1 cellular context compared by ENCODE assay signal in the genomic region with DNA sequence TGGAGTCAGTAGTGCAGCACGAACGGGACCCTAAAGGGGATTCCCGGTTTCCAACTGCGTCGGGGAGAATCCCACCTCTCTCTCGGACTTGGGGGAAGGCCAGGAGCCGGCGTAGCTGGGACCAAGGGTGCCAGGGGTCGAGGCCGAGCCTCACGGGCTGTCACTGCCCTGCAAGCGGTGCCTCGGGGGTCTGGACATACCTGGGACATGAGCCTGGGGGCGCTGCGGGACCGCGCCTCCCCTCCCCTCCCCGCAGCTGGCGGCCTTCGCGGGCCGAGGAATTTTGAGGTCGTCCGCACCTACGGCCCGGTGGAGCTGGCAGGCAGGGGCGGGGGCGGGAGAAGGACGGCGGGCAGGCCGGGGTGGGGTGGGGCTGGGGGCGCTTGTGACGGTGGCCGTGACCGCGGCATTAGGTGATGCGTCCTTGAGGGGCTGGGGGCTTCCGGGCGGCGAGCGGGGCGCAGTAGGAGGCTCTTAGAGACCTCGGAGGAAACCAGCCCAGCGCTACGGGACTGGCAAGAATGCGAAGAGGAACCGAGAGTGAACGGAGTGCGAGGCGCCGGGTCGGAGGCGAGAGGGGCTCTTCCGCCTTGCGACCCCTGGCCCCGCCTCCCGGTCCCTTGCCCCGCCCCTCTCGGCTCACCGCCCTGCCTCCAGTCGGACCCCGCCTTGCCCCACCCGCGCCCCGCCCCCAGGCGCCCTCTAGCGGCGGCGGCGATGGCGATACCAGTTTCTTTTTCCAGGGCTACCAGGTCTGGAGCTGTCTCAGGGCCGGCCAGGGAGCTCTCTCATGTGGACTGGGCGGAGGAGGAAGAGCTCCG.
TF ChIP-seq lines count a peak whose summit lies in the region.

No MANE protein-coding gene starts in this region.

TF ChIP-seq in GM12878, 131 proteins besides CTCF, POLR2A, EP300 and RAD21 (continued from another document and continues in another):
- TF ChIP-seq, protein P1, sequence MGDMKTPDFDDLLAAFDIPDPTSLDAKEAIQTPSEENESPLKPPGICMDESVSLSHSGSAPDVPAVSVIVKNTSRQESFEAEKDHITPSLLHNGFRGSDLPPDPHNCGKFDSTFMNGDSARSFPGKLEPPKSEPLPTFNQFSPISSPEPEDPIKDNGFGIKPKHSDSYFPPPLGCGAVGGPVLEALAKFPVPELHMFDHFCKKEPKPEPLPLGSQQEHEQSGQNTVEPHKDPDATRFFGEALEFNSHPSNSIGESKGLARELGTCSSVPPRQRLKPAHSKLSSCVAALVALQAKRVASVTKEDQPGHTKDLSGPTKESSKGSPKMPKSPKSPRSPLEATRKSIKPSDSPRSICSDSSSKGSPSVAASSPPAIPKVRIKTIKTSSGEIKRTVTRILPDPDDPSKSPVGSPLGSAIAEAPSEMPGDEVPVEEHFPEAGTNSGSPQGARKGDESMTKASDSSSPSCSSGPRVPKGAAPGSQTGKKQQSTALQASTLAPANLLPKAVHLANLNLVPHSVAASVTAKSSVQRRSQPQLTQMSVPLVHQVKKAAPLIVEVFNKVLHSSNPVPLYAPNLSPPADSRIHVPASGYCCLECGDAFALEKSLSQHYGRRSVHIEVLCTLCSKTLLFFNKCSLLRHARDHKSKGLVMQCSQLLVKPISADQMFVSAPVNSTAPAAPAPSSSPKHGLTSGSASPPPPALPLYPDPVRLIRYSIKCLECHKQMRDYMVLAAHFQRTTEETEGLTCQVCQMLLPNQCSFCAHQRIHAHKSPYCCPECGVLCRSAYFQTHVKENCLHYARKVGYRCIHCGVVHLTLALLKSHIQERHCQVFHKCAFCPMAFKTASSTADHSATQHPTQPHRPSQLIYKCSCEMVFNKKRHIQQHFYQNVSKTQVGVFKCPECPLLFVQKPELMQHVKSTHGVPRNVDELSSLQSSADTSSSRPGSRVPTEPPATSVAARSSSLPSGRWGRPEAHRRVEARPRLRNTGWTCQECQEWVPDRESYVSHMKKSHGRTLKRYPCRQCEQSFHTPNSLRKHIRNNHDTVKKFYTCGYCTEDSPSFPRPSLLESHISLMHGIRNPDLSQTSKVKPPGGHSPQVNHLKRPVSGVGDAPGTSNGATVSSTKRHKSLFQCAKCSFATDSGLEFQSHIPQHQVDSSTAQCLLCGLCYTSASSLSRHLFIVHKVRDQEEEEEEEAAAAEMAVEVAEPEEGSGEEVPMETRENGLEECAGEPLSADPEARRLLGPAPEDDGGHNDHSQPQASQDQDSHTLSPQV (IDR thresholded peaks at IDR 0.05), result 0 out of 2 replicates have a peak, but pooled peaks have one; percentile 29
- TF ChIP-seq ZZZ3 (IDR thresholded peaks at IDR 0.05; ENCODE audit: control insufficient read depth, insufficient read length, low read depth) (no peak), YY1 (IDR thresholded peaks at IDR 0.05; ENCODE audit: low read depth, low read length) (no peak), MTA2 (IDR thresholded peaks at IDR 0.05; ENCODE audit: low read depth) (no peak), MYC (IDR thresholded peaks at IDR 0.05; ENCODE audit: insufficient read depth, insufficient read length, insufficient replicate concordance, low read length, severe bottlenecking) (no peak), KAT2A (conservative IDR thresholded peaks at IDR 0.05; ENCODE audit: control insufficient read depth, low read depth, low read length) (no peak), RB1 (IDR thresholded peaks at IDR 0.05; ENCODE audit: borderline replicate concordance) (no peak), IRF4 (IDR thresholded peaks at IDR 0.05; ENCODE audit: low read depth, low read length) (no peak), POLR2AphosphoS2 (IDR thresholded peaks at IDR 0.05; ENCODE audit: low read depth, low read length) (peak; percentile 67; the same call in 1 of the 2 replicates), CBX3 (IDR thresholded peaks at IDR 0.05; ENCODE audit: borderline replicate concordance, low read depth) (no peak), FOS (IDR thresholded peaks at IDR 0.05; ENCODE audit: borderline replicate concordance, extremely low read depth, insufficient read length) (no peak), MXI1 (IDR thresholded peaks at IDR 0.05; ENCODE audit: low read depth, low read length) (no peak), RUNX3 (IDR thresholded peaks at IDR 0.05; ENCODE audit: low read length) (no peak), HDAC2 (IDR thresholded peaks at IDR 0.05) (no peak), NR2C2 (IDR thresholded peaks at IDR 0.05; ENCODE audit: borderline replicate concordance, control insufficient read depth, insufficient read length, low read depth) (no peak), ZBED1 (IDR thresholded peaks at IDR 0.05; ENCODE audit: borderline replicate concordance) (no peak), GATAD2B (conservative IDR thresholded peaks at IDR 0.05; ENCODE audit: low read depth) (peak; percentile 14; the same call in 1 of the 2 replicates), ZNF207 (IDR thresholded peaks at IDR 0.05; ENCODE audit: borderline replicate concordance) (no peak), CHD1 (IDR thresholded peaks at IDR 0.05; ENCODE audit: low read depth, low read length) (no peak), HDGF (IDR thresholded peaks at IDR 0.05) (no peak), IKZF1 (conservative IDR thresholded peaks at IDR 0.05) (peak; percentile 56), PAX8 (IDR thresholded peaks at IDR 0.05) (no peak), NFIC (IDR thresholded peaks at IDR 0.05; ENCODE audit: low read depth, low read length) (no peak), TCF12 (IDR thresholded peaks at IDR 0.05; ENCODE audit: low read depth, low read length) (0 out of 2 replicates have a peak, but pooled peaks have one; percentile 13), STAT1 (conservative IDR thresholded peaks at IDR 0.05) (no peak), TBL1XR1 (IDR thresholded peaks at IDR 0.05; ENCODE audit: low read depth, low read length) (no peak), EZH2 (IDR thresholded peaks at IDR 0.05; ENCODE audit: borderline replicate concordance, control insufficient read depth, low read depth, low read length) (no peak), BMI1 (IDR thresholded peaks at IDR 0.05; ENCODE audit: borderline replicate concordance) (no peak), ZNF384 (IDR thresholded peaks at IDR 0.05; ENCODE audit: borderline replicate concordance, low read depth, low read length) (no peak), RAD51 (IDR thresholded peaks at IDR 0.05) (no peak), WRNIP1 (IDR thresholded peaks at IDR 0.05; ENCODE audit: borderline replicate concordance, low read depth, low read length) (no peak)
- TF ChIP-seq, protein P2, sequence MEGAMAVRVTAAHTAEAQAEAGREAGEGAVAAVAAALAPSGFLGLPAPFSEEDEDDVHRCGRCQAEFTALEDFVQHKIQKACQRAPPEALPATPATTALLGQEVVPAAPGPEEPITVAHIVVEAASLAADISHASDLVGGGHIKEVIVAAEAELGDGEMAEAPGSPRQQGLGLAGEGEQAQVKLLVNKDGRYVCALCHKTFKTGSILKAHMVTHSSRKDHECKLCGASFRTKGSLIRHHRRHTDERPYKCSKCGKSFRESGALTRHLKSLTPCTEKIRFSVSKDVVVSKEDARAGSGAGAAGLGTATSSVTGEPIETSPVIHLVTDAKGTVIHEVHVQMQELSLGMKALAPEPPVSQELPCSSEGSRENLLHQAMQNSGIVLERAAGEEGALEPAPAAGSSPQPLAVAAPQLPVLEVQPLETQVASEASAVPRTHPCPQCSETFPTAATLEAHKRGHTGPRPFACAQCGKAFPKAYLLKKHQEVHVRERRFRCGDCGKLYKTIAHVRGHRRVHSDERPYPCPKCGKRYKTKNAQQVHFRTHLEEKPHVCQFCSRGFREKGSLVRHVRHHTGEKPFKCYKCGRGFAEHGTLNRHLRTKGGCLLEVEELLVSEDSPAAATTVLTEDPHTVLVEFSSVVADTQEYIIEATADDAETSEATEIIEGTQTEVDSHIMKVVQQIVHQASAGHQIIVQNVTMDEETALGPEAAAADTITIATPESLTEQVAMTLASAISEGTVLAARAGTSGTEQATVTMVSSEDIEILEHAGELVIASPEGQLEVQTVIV (IDR thresholded peaks at IDR 0.05; ENCODE audit: borderline replicate concordance, partially characterized antibody), result peak; percentile 35
- TF ChIP-seq, protein P3, sequence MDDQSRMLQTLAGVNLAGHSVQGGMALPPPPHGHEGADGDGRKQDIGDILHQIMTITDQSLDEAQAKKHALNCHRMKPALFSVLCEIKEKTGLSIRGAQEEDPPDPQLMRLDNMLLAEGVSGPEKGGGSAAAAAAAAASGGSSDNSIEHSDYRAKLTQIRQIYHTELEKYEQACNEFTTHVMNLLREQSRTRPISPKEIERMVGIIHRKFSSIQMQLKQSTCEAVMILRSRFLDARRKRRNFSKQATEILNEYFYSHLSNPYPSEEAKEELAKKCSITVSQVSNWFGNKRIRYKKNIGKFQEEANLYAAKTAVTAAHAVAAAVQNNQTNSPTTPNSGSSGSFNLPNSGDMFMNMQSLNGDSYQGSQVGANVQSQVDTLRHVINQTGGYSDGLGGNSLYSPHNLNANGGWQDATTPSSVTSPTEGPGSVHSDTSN (IDR thresholded peaks at IDR 0.05; ENCODE audit: insufficient replicate concordance, low read depth, low read length), result no peak
- TF ChIP-seq, protein P4, sequence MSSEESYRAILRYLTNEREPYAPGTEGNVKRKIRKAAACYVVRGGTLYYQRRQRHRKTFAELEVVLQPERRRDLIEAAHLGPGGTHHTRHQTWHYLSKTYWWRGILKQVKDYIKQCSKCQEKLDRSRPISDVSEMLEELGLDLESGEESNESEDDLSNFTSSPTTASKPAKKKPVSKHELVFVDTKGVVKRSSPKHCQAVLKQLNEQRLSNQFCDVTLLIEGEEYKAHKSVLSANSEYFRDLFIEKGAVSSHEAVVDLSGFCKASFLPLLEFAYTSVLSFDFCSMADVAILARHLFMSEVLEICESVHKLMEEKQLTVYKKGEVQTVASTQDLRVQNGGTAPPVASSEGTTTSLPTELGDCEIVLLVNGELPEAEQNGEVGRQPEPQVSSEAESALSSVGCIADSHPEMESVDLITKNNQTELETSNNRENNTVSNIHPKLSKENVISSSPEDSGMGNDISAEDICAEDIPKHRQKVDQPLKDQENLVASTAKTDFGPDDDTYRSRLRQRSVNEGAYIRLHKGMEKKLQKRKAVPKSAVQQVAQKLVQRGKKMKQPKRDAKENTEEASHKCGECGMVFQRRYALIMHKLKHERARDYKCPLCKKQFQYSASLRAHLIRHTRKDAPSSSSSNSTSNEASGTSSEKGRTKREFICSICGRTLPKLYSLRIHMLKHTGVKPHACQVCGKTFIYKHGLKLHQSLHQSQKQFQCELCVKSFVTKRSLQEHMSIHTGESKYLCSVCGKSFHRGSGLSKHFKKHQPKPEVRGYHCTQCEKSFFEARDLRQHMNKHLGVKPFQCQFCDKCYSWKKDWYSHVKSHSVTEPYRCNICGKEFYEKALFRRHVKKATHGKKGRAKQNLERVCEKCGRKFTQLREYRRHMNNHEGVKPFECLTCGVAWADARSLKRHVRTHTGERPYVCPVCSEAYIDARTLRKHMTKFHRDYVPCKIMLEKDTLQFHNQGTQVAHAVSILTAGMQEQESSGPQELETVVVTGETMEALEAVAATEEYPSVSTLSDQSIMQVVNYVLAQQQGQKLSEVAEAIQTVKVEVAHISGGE (CRISPR knock-in tag; IDR thresholded peaks at IDR 0.05), result peak; percentile 81
- TF ChIP-seq, protein P5, sequence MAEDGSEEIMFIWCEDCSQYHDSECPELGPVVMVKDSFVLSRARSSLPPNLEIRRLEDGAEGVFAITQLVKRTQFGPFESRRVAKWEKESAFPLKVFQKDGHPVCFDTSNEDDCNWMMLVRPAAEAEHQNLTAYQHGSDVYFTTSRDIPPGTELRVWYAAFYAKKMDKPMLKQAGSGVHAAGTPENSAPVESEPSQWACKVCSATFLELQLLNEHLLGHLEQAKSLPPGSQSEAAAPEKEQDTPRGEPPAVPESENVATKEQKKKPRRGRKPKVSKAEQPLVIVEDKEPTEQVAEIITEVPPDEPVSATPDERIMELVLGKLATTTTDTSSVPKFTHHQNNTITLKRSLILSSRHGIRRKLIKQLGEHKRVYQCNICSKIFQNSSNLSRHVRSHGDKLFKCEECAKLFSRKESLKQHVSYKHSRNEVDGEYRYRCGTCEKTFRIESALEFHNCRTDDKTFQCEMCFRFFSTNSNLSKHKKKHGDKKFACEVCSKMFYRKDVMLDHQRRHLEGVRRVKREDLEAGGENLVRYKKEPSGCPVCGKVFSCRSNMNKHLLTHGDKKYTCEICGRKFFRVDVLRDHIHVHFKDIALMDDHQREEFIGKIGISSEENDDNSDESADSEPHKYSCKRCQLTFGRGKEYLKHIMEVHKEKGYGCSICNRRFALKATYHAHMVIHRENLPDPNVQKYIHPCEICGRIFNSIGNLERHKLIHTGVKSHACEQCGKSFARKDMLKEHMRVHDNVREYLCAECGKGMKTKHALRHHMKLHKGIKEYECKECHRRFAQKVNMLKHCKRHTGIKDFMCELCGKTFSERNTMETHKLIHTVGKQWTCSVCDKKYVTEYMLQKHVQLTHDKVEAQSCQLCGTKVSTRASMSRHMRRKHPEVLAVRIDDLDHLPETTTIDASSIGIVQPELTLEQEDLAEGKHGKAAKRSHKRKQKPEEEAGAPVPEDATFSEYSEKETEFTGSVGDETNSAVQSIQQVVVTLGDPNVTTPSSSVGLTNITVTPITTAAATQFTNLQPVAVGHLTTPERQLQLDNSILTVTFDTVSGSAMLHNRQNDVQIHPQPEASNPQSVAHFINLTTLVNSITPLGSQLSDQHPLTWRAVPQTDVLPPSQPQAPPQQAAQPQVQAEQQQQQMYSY (CRISPR knock-in tag; IDR thresholded peaks at IDR 0.05), result no peak
- TF ChIP-seq, protein P6, sequence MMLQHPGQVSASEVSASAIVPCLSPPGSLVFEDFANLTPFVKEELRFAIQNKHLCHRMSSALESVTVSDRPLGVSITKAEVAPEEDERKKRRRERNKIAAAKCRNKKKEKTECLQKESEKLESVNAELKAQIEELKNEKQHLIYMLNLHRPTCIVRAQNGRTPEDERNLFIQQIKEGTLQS (IDR thresholded peaks at IDR 0.05; ENCODE audit: borderline replicate concordance, extremely low read depth, low read depth, low read length), result no peak
- TF ChIP-seq, protein P7, sequence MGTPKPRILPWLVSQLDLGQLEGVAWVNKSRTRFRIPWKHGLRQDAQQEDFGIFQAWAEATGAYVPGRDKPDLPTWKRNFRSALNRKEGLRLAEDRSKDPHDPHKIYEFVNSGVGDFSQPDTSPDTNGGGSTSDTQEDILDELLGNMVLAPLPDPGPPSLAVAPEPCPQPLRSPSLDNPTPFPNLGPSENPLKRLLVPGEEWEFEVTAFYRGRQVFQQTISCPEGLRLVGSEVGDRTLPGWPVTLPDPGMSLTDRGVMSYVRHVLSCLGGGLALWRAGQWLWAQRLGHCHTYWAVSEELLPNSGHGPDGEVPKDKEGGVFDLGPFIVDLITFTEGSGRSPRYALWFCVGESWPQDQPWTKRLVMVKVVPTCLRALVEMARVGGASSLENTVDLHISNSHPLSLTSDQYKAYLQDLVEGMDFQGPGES (IDR thresholded peaks at IDR 0.05), result no peak
- TF ChIP-seq, protein P8, sequence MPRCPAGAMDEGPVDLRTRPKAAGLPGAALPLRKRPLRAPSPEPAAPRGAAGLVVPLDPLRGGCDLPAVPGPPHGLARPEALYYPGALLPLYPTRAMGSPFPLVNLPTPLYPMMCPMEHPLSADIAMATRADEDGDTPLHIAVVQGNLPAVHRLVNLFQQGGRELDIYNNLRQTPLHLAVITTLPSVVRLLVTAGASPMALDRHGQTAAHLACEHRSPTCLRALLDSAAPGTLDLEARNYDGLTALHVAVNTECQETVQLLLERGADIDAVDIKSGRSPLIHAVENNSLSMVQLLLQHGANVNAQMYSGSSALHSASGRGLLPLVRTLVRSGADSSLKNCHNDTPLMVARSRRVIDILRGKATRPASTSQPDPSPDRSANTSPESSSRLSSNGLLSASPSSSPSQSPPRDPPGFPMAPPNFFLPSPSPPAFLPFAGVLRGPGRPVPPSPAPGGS (IDR thresholded peaks at IDR 0.05; ENCODE audit: borderline replicate concordance, insufficient read depth, low read depth, low read length, poor library complexity, severe bottlenecking), result no peak
